In the genomic region with DNA sequence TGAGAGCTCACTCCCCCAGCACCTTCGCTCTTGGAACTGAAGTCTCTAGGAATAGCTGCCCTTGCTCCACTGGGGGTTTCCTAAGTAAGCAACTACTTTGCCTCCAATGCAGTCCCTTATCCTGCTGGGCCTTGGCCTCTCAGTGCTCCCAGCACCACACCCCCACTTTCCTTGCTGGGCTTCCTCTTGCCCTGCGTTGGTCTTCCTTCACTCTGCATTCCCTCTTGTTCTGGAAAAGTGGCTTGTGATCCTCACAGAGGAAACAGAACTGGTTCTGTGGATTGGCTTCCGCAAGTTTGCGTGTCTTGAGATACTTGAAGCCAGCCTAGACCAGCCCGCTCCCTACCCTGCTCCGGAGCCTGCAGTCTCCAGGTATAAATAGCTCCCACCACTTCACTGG, we compare ENCODE assay signal across 25 cellular contexts. TPM values are rescaled to one million over a fixed set of nuclear protein-coding genes. Genes with fewer than 3 reads are reported as not detected.
"Had no signal": no experiment of that assay in that cellular context is flagged by ENCODE, and none has a peak within 500 bp of the region (broad histone marks: within the 10 kb centered on the region; RNA-seq: fewer than 3 reads in every experiment).

No MANE protein-coding gene starts in this region.

- H3K36me3 Mint-ChIP-seq: naive B cell had no signal

- H2AFZ ChIP-seq: hepatocyte had no signal

- H3K4me3 ChIP-seq: coronary artery, esophagus muscularis mucosa, gastroesophageal sphincter, hepatocyte, lung, right atrium auricular region, thyroid gland, upper lobe of right lung, vagina had no signal

- DNase-seq: effector CD4-positive, alpha-beta T cell; foreskin fibroblast; left colon; left ventricle myocardium superior; mesendoderm; naive B cell; posterior cingulate gyrus; small intestine; stimulated activated CD4-positive, alpha-beta T cell treated with anti-CD3 and anti-CD28 coated beads, Interleukin-2, amount 100 ng/mL, for 48 hours; stimulated activated naive CD4-positive, alpha-beta T cell treated with Interleukin-2 at 50 U/mL for 16 hours; thyroid gland; upper lobe of right lung had no signal

- H3K4me2 ChIP-seq: hepatocyte had no signal

- H3K9me3 ChIP-seq: esophagus muscularis mucosa, gastroesophageal sphincter, right atrium auricular region, thyroid gland, upper lobe of right lung, vagina had no signal

- H3K27ac ChIP-seq: coronary artery, epithelial cell of prostate, esophagus muscularis mucosa, gastroesophageal sphincter, hepatocyte, right atrium auricular region, thyroid gland, upper lobe of right lung, vagina had no signal

- ATAC-seq: gastroesophageal sphincter, left colon, left ventricle myocardium superior, upper lobe of right lung had no signal

- H3K36me3 ChIP-seq: esophagus muscularis mucosa, gastroesophageal sphincter, right atrium auricular region, thyroid gland, upper lobe of right lung, vagina had no signal

RNA-seq across cellular contexts. Expression of a gene that starts 6.4 kb away (rescaled TPM):
- total RNA-seq: cerebellum, dermis microvascular lymphatic vessel endothelial cell, kidney epithelial cell, left ventricle myocardium superior, lung, osteocyte, right atrium auricular region, vagina had no signal
- polyA plus RNA-seq: hepatocyte, lung, neural cell had no signal
